1 cellular context compared by ENCODE assay signal in genomic region chr21:33951276-33952178, GRCh38.
A peak's percentile ranks its signal among the peaks of the same experiment; 100 is the strongest.
TF ChIP-seq lines count a peak whose summit lies in the region.

No MANE protein-coding gene starts in this region.

TF ChIP-seq in GM12878, 131 proteins besides CTCF, POLR2A, EP300 and RAD21 (continues in another document):
- TF ChIP-seq MYB (IDR thresholded peaks at IDR 0.05; ENCODE audit: borderline replicate concordance, low read depth, low read length) (no peak), MEF2B (IDR thresholded peaks at IDR 0.05; ENCODE audit: partially characterized antibody, poor library complexity, severe bottlenecking) (peak; percentile 41), MLLT1 (IDR thresholded peaks at IDR 0.05) (no peak), CBX3 (IDR thresholded peaks at IDR 0.05; ENCODE audit: borderline replicate concordance, low read depth) (no peak), SREBF1 (IDR thresholded peaks at IDR 0.05; ENCODE audit: low read length) (no peak), IKZF2 (IDR thresholded peaks at IDR 0.05) (peak; percentile 15 to 54; a peak in 1 of 4 replicates), CREB1 (IDR thresholded peaks at IDR 0.05; ENCODE audit: low read depth) (peak; percentile 55; the same call in 1 of the 2 replicates), CEBPZ (IDR thresholded peaks at IDR 0.05; ENCODE audit: low read depth, low read length) (no peak), HDAC6 (IDR thresholded peaks at IDR 0.05; ENCODE audit: unreplicated experiment) (no peak), SMAD1 (IDR thresholded peaks at IDR 0.05; ENCODE audit: low read depth, partially characterized antibody) (no peak), TBL1XR1 (IDR thresholded peaks at IDR 0.05; ENCODE audit: low read depth, low read length) (no peak), ZNF384 (IDR thresholded peaks at IDR 0.05; ENCODE audit: borderline replicate concordance, low read depth, low read length) (no peak), RAD51 (IDR thresholded peaks at IDR 0.05) (peak; percentile 60), KDM1A (IDR thresholded peaks at IDR 0.05; ENCODE audit: borderline replicate concordance) (no peak), ZBED1 (IDR thresholded peaks at IDR 0.05; ENCODE audit: borderline replicate concordance) (no peak), STAT3 (IDR thresholded peaks at IDR 0.05; ENCODE audit: low read depth, low read length) (no peak), MTA2 (IDR thresholded peaks at IDR 0.05; ENCODE audit: low read depth) (no peak), RELA (IDR thresholded peaks at IDR 0.05; ENCODE audit: borderline replicate concordance, partially characterized antibody) (no peak), WRNIP1 (IDR thresholded peaks at IDR 0.05; ENCODE audit: borderline replicate concordance, low read depth, low read length) (no peak), JUNB (IDR thresholded peaks at IDR 0.05) (peak; percentile 60), NFIC (IDR thresholded peaks at IDR 0.05; ENCODE audit: low read depth, low read length) (peak; percentile 50; the same call in 1 of the 2 replicates), FOXK2 (IDR thresholded peaks at IDR 0.05) (no peak), TCF7 (IDR thresholded peaks at IDR 0.05; ENCODE audit: borderline replicate concordance) (no peak), ZNF687 (IDR thresholded peaks at IDR 0.05) (no peak), CHD1 (IDR thresholded peaks at IDR 0.05; ENCODE audit: low read depth, low read length) (no peak), IRF4 (IDR thresholded peaks at IDR 0.05; ENCODE audit: low read depth, low read length) (no peak), CBFB (IDR thresholded peaks at IDR 0.05; ENCODE audit: low read depth) (no peak), ESRRA (IDR thresholded peaks at IDR 0.05; ENCODE audit: low read length) (no peak), BHLHE40 (IDR thresholded peaks at IDR 0.05; ENCODE audit: borderline replicate concordance in 1 of 2, low read depth in 2 of 2, low read length in 1 of 2) (peak; percentile 22 to 46; a peak in 1 of 4 replicates), BACH1 (IDR thresholded peaks at IDR 0.05; ENCODE audit: borderline replicate concordance) (0 out of 2 replicates have a peak, but pooled peaks have one; percentile 22), CREM (IDR thresholded peaks at IDR 0.05; ENCODE audit: low read depth) (no peak; the same call in 1 of the 2 replicates), EED (IDR thresholded peaks at IDR 0.05; ENCODE audit: low read depth) (peak; percentile 80), NR2F1 (conservative IDR thresholded peaks at IDR 0.05) (no peak), TCF3 (IDR thresholded peaks at IDR 0.05; ENCODE audit: borderline replicate concordance, insufficient read depth, low read depth, low read length) (no peak), ZNF622 (IDR thresholded peaks at IDR 0.05) (no peak), DPF2 (IDR thresholded peaks at IDR 0.05) (no peak), HDGF (IDR thresholded peaks at IDR 0.05) (no peak)
- TF ChIP-seq, protein P1, sequence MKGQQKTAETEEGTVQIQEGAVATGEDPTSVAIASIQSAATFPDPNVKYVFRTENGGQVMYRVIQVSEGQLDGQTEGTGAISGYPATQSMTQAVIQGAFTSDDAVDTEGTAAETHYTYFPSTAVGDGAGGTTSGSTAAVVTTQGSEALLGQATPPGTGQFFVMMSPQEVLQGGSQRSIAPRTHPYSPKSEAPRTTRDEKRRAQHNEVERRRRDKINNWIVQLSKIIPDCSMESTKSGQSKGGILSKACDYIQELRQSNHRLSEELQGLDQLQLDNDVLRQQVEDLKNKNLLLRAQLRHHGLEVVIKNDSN (IDR thresholded peaks at IDR 0.05; ENCODE audit: borderline replicate concordance, extremely low read length, insufficient read depth, low read depth, low read length) = no peak
- TF ChIP-seq, protein P2, sequence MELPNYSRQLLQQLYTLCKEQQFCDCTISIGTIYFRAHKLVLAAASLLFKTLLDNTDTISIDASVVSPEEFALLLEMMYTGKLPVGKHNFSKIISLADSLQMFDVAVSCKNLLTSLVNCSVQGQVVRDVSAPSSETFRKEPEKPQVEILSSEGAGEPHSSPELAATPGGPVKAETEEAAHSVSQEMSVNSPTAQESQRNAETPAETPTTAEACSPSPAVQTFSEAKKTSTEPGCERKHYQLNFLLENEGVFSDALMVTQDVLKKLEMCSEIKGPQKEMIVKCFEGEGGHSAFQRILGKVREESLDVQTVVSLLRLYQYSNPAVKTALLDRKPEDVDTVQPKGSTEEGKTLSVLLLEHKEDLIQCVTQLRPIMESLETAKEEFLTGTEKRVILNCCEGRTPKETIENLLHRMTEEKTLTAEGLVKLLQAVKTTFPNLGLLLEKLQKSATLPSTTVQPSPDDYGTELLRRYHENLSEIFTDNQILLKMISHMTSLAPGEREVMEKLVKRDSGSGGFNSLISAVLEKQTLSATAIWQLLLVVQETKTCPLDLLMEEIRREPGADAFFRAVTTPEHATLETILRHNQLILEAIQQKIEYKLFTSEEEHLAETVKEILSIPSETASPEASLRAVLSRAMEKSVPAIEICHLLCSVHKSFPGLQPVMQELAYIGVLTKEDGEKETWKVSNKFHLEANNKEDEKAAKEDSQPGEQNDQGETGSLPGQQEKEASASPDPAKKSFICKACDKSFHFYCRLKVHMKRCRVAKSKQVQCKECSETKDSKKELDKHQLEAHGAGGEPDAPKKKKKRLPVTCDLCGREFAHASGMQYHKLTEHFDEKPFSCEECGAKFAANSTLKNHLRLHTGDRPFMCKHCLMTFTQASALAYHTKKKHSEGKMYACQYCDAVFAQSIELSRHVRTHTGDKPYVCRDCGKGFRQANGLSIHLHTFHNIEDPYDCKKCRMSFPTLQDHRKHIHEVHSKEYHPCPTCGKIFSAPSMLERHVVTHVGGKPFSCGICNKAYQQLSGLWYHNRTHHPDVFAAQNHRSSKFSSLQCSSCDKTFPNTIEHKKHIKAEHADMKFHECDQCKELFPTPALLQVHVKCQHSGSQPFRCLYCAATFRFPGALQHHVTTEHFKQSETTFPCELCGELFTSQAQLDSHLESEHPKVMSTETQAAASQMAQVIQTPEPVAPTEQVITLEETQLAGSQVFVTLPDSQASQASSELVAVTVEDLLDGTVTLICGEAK (IDR thresholded peaks at IDR 0.05; ENCODE audit: borderline replicate concordance) = no peak
- TF ChIP-seq, protein P3, sequence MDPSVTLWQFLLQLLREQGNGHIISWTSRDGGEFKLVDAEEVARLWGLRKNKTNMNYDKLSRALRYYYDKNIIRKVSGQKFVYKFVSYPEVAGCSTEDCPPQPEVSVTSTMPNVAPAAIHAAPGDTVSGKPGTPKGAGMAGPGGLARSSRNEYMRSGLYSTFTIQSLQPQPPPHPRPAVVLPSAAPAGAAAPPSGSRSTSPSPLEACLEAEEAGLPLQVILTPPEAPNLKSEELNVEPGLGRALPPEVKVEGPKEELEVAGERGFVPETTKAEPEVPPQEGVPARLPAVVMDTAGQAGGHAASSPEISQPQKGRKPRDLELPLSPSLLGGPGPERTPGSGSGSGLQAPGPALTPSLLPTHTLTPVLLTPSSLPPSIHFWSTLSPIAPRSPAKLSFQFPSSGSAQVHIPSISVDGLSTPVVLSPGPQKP (IDR thresholded peaks at IDR 0.05; ENCODE audit: low read depth, low read length) = no peak
- TF ChIP-seq, protein P4, sequence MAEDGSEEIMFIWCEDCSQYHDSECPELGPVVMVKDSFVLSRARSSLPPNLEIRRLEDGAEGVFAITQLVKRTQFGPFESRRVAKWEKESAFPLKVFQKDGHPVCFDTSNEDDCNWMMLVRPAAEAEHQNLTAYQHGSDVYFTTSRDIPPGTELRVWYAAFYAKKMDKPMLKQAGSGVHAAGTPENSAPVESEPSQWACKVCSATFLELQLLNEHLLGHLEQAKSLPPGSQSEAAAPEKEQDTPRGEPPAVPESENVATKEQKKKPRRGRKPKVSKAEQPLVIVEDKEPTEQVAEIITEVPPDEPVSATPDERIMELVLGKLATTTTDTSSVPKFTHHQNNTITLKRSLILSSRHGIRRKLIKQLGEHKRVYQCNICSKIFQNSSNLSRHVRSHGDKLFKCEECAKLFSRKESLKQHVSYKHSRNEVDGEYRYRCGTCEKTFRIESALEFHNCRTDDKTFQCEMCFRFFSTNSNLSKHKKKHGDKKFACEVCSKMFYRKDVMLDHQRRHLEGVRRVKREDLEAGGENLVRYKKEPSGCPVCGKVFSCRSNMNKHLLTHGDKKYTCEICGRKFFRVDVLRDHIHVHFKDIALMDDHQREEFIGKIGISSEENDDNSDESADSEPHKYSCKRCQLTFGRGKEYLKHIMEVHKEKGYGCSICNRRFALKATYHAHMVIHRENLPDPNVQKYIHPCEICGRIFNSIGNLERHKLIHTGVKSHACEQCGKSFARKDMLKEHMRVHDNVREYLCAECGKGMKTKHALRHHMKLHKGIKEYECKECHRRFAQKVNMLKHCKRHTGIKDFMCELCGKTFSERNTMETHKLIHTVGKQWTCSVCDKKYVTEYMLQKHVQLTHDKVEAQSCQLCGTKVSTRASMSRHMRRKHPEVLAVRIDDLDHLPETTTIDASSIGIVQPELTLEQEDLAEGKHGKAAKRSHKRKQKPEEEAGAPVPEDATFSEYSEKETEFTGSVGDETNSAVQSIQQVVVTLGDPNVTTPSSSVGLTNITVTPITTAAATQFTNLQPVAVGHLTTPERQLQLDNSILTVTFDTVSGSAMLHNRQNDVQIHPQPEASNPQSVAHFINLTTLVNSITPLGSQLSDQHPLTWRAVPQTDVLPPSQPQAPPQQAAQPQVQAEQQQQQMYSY (CRISPR knock-in tag; IDR thresholded peaks at IDR 0.05) = no peak
- TF ChIP-seq, protein P5, sequence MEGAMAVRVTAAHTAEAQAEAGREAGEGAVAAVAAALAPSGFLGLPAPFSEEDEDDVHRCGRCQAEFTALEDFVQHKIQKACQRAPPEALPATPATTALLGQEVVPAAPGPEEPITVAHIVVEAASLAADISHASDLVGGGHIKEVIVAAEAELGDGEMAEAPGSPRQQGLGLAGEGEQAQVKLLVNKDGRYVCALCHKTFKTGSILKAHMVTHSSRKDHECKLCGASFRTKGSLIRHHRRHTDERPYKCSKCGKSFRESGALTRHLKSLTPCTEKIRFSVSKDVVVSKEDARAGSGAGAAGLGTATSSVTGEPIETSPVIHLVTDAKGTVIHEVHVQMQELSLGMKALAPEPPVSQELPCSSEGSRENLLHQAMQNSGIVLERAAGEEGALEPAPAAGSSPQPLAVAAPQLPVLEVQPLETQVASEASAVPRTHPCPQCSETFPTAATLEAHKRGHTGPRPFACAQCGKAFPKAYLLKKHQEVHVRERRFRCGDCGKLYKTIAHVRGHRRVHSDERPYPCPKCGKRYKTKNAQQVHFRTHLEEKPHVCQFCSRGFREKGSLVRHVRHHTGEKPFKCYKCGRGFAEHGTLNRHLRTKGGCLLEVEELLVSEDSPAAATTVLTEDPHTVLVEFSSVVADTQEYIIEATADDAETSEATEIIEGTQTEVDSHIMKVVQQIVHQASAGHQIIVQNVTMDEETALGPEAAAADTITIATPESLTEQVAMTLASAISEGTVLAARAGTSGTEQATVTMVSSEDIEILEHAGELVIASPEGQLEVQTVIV (IDR thresholded peaks at IDR 0.05; ENCODE audit: borderline replicate concordance, partially characterized antibody) = no peak
